In genomic region chr2:106509366-106509755, GRCh38 we compare ENCODE assay signal across 4 cellular contexts. TPM values are rescaled to one million over a fixed set of nuclear protein-coding genes. Genes with fewer than 3 reads are reported as not detected.
"Had no signal": no experiment of that assay in that cellular context is flagged by ENCODE, and none has a peak within 500 bp of the region (broad histone marks: within the 10 kb centered on the region; RNA-seq: fewer than 3 reads in every experiment).

No MANE protein-coding gene starts in this region.

RNA-seq across cellular contexts. Expression of gene CD8B2, which starts 22.2 kb away (rescaled TPM):
- total RNA-seq: H9, HT-29, IMR-90, K562 had no signal
- polyA plus RNA-seq: IMR-90 had no signal

RNA-seq across cellular contexts. Expression of gene RGPD3, which starts 41.1 kb away (rescaled TPM):
- total RNA-seq: HT-29, K562 had no signal
